1 cellular context compared by ENCODE assay signal in the genomic region with DNA sequence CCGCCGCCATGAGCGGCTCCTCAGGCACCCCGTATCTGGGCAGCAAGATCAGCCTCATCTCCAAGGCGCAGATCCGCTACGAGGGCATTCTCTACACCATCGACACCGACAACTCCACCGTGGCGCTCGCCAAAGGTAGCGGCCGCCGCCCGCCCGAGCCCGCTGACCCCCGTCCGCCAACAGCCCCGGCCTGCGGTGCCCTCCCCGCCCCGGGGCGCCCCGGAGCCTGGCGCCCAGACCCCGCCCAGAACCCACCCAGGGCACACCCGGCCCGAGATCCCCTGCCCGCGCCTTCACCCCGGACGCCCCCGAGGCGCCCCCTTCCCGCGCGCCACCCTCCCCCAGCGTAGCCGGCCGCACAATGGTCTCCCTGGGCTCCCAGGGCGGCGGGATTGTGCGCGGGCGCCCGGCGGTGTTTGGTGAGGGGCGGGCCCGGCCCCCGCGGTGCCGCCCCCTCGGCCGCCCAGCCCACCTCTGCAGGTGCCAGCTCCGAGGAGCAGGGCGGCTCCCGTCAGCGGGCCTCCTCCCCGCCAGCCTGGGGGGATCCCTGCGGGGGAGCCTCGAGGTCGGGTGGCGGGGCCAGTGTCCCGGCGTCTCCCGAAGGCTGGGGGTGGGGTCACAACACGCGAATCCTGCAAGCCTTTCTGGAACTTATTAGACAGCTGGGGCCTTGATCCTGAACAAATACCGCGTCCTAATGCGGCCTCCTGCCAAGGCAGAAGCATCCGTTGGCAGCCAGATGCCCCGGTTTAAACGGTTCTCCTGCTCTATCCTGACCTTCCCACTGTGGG.
TF ChIP-seq lines count a peak whose summit lies in the region.

No MANE protein-coding gene starts in this region.

TF ChIP-seq in HepG2, 621 proteins besides CTCF, POLR2A, EP300 and RAD21 (continued from another document and continues in another):
- TF ChIP-seq TFE3 (CRISPR knock-in tag; IDR thresholded peaks at IDR 0.05) (no peak), ZIK1 (CRISPR knock-in tag; IDR thresholded peaks at IDR 0.05; ENCODE audit: borderline replicate concordance, low read depth) (peak; percentile 50; the same call in 1 of the 2 replicates), ZNF567 (CRISPR knock-in tag; IDR thresholded peaks at IDR 0.05; ENCODE audit: borderline replicate concordance) (no peak), NFIC (IDR thresholded peaks at IDR 0.05; ENCODE audit: low read length) (no peak), KLF12 (CRISPR knock-in tag; IDR thresholded peaks at IDR 0.05; ENCODE audit: borderline replicate concordance) (peak; percentile 45; the same call in 1 of the 2 replicates), ZNF205 (CRISPR knock-in tag; IDR thresholded peaks at IDR 0.05) (peak; percentile 7; the same call in 1 of the 2 replicates), ZNF256 (CRISPR knock-in tag; conservative IDR thresholded peaks at IDR 0.05) (no peak), TGIF2 (CRISPR knock-in tag; IDR thresholded peaks at IDR 0.05) (0 out of 2 replicates have a peak, but pooled peaks have one; percentile 23), HIVEP1 (CRISPR knock-in tag; IDR thresholded peaks at IDR 0.05) (peak; percentile 50; the same call in 1 of the 2 replicates), SRY (CRISPR knock-in tag; IDR thresholded peaks at IDR 0.05) (no peak; the same call in 1 of the 2 replicates), EHMT2 (IDR thresholded peaks at IDR 0.05; ENCODE audit: borderline replicate concordance, low read depth, low read length) (no peak), ZNF773 (CRISPR knock-in tag; IDR thresholded peaks at IDR 0.05; ENCODE audit: borderline replicate concordance) (0 out of 2 replicates have a peak, but pooled peaks have one; percentile 54), SATB2 (CRISPR knock-in tag; IDR thresholded peaks at IDR 0.05) (no peak), RFX1 (IDR thresholded peaks at IDR 0.05) (no peak), ZNF790 (CRISPR knock-in tag; IDR thresholded peaks at IDR 0.05; ENCODE audit: borderline replicate concordance) (no peak), ZBTB14 (CRISPR knock-in tag; IDR thresholded peaks at IDR 0.05) (no peak), ZZZ3 (CRISPR knock-in tag; IDR thresholded peaks at IDR 0.05; ENCODE audit: borderline replicate concordance) (0 out of 2 replicates have a peak, but pooled peaks have one; percentile 16), KDM5B (CRISPR knock-in tag; IDR thresholded peaks at IDR 0.05; ENCODE audit: borderline replicate concordance) (0 out of 2 replicates have a peak, but pooled peaks have one; percentile 50), SIN3A (IDR thresholded peaks at IDR 0.05; ENCODE audit: borderline replicate concordance, low read depth, low read length) (peak; percentile 78; the same call in 1 of the 2 replicates), ZNF703 (CRISPR knock-in tag; IDR thresholded peaks at IDR 0.05; ENCODE audit: borderline replicate concordance) (no peak), FIP1L1 (IDR thresholded peaks at IDR 0.05; ENCODE audit: borderline replicate concordance, insufficient read depth, low read depth, low read length) (no peak), SYNCRIP (IDR thresholded peaks at IDR 0.05; ENCODE audit: insufficient read depth, low read depth, low read length) (no peak), FOXM1 (CRISPR knock-in tag; IDR thresholded peaks at IDR 0.05) (0 out of 2 replicates have a peak, but pooled peaks have one; percentile 34), JARID2 (CRISPR knock-in tag; IDR thresholded peaks at IDR 0.05; ENCODE audit: insufficient replicate concordance) (no peak), ZSCAN21 (CRISPR knock-in tag; IDR thresholded peaks at IDR 0.05; ENCODE audit: borderline replicate concordance) (peak; percentile 58; the same call in 1 of the 2 replicates), TMF1 (CRISPR knock-in tag; IDR thresholded peaks at IDR 0.05; ENCODE audit: low read depth) (no peak), ZNF546 (CRISPR knock-in tag; conservative IDR thresholded peaks at IDR 0.05) (no peak), FOSL1 (CRISPR knock-in tag; IDR thresholded peaks at IDR 0.05; ENCODE audit: borderline replicate concordance) (no peak), PAWR (CRISPR knock-in tag; IDR thresholded peaks at IDR 0.05; ENCODE audit: borderline replicate concordance) (no peak), SNAPC2 (CRISPR knock-in tag; IDR thresholded peaks at IDR 0.05) (peak; percentile 67; the same call in 1 of the 2 replicates), ZBED4 (CRISPR knock-in tag; IDR thresholded peaks at IDR 0.05; ENCODE audit: borderline replicate concordance) (no peak), ZNF12 (CRISPR knock-in tag; IDR thresholded peaks at IDR 0.05) (no peak), NFRKB (IDR thresholded peaks at IDR 0.05) (no peak), AGO2 (optimal IDR thresholded peaks at IDR 0.05; ENCODE audit: low read depth, low read length) (peak; percentile 88), KDM5A (IDR thresholded peaks at IDR 0.05; ENCODE audit: borderline replicate concordance, low read length) (peak; percentile 48; the same call in 1 of the 2 replicates), TRAFD1 (CRISPR knock-in tag; IDR thresholded peaks at IDR 0.05; ENCODE audit: borderline replicate concordance) (no peak), ZNF138 (CRISPR knock-in tag; IDR thresholded peaks at IDR 0.05; ENCODE audit: low read depth) (0 out of 2 replicates have a peak, but pooled peaks have one; percentile 58), KDM2A (CRISPR knock-in tag; IDR thresholded peaks at IDR 0.05; ENCODE audit: borderline replicate concordance, low read depth) (no peak; the same call in 1 of the 2 replicates), ZNF710 (CRISPR knock-in tag; IDR thresholded peaks at IDR 0.05; ENCODE audit: borderline replicate concordance) (no peak), ZC3H4 (CRISPR knock-in tag; IDR thresholded peaks at IDR 0.05; ENCODE audit: borderline replicate concordance) (no peak), GTF3A (CRISPR knock-in tag; conservative IDR thresholded peaks at IDR 0.05) (no peak), MED13 (CRISPR knock-in tag; IDR thresholded peaks at IDR 0.05) (no peak), MIER3 (CRISPR knock-in tag; IDR thresholded peaks at IDR 0.05; ENCODE audit: borderline replicate concordance) (no peak)
- TF ChIP-seq, protein P1, sequence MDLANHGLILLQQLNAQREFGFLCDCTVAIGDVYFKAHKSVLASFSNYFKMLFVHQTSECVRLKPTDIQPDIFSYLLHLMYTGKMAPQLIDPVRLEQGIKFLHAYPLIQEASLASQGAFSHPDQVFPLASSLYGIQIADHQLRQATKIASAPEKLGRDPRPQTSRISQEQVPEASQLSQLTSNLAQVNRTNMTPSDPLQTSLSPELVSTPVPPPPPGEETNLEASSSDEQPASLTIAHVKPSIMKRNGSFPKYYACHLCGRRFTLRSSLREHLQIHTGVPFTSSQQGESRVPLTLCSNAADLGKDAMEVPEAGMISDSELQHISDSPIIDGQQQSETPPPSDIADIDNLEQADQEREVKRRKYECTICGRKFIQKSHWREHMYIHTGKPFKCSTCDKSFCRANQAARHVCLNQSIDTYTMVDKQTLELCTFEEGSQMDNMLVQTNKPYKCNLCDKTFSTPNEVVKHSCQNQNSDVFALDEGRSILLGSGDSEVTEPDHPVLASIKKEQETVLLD (CRISPR knock-in tag; IDR thresholded peaks at IDR 0.05; ENCODE audit: low read depth) = peak; percentile 57; the same call in 1 of the 2 replicates
- TF ChIP-seq, protein P2, sequence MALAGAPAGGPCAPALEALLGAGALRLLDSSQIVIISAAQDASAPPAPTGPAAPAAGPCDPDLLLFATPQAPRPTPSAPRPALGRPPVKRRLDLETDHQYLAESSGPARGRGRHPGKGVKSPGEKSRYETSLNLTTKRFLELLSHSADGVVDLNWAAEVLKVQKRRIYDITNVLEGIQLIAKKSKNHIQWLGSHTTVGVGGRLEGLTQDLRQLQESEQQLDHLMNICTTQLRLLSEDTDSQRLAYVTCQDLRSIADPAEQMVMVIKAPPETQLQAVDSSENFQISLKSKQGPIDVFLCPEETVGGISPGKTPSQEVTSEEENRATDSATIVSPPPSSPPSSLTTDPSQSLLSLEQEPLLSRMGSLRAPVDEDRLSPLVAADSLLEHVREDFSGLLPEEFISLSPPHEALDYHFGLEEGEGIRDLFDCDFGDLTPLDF (CRISPR knock-in tag; IDR thresholded peaks at IDR 0.05) = no peak
- TF ChIP-seq, protein P3, sequence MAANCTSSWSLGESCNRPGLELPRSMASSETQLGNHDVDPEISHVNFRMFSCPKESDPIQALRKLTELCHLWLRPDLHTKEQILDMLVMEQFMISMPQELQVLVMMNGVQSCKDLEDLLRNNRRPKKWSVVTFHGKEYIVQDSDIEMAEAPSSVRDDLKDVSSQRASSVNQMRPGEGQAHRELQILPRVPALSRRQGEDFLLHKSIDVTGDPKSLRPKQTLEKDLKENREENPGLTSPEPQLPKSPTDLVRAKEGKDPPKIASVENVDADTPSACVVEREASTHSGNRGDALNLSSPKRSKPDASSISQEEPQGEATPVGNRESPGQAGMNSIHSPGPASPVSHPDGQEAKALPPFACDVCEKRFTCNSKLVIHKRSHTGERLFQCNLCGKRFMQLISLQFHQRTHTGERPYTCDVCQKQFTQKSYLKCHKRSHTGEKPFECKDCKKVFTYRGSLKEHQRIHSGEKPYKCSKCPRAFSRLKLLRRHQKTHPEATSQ (CRISPR knock-in tag; IDR thresholded peaks at IDR 0.05; ENCODE audit: borderline replicate concordance) = 0 out of 2 replicates have a peak, but pooled peaks have one; percentile 18
- TF ChIP-seq, protein P4, sequence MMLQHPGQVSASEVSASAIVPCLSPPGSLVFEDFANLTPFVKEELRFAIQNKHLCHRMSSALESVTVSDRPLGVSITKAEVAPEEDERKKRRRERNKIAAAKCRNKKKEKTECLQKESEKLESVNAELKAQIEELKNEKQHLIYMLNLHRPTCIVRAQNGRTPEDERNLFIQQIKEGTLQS (CRISPR knock-in tag; IDR thresholded peaks at IDR 0.05) = 0 out of 2 replicates have a peak, but pooled peaks have one; percentile 5
